In the genomic region with DNA sequence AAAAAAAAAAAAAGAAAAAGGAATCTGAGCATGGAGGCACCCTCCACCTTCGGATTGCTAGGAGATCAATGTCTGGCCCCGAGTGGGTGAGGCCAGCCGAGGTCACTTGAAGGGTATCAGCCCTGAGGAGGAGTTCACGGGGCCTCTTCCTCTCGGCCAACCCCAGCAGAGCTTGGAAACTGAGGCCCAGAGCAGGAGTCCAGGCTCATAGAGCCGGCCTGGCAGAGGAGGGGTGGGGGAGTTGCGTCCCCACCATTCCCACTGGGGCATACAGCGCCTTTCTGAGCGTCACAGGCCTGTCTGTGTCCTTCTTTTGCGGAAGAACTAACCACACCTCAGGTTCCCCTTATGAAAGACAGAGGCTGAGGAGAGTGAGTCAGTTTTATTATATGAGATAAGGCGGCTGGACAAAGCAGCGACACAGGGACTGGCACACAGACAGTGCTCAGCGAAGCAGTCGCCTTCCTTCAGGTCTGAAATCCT, we compare ENCODE assay signal across 12 cellular contexts. TPM values are rescaled to one million over a fixed set of nuclear protein-coding genes. Genes with fewer than 3 reads are reported as not detected.
A peak's percentile ranks its signal among the peaks of the same experiment; 100 is the strongest.
DNase-seq lines count a peak whose midpoint lies in the region; ATAC-seq and TF ChIP-seq lines count a peak whose summit lies in the region.
"Had no signal": no experiment of that assay in that cellular context is flagged by ENCODE, and none has a peak within 500 bp of the region (broad histone marks: within the 10 kb centered on the region; RNA-seq: fewer than 3 reads in every experiment).

No MANE protein-coding gene starts in this region.

- peaks cover 0 to 9% (median 0%) of the 10 kb centered on the region in 11 experiments; a peak in 2 of 22 replicates for H4K20me1 ChIP-seq in BLaER1 treated with 17β-estradiol and CSF1 and Interleukin-3, amounts not matched to agents 10 nM and 100 nM

- H3K36me3 ChIP-seq in BLaER1 treated with 17β-estradiol and CSF1 and Interleukin-3, amounts not matched to agents 10 nM and 100 nM, result no peaks in the 10 kb centered on the region
- H3K36me3 ChIP-seq in mucosa of descending colon (ENCODE audit: low read depth), result no peaks in the 10 kb centered on the region

- no peaks in the 10 kb centered on the region for H3K9me3 ChIP-seq in BLaER1 treated with 17β-estradiol and CSF1 and Interleukin-3, amounts not matched to agents 10 nM and 100 nM (replicated peaks in 1 of 11)
- H3K9me3 ChIP-seq in mucosa of descending colon, result no peaks in the 10 kb centered on the region
- H3K9me3 ChIP-seq: psoas muscle had no signal

- peaks cover 53 to 68% (median 61%) of the 10 kb centered on the region in 10 experiments for H3K4me1 ChIP-seq in BLaER1 treated with 17β-estradiol and CSF1 and Interleukin-3, amounts not matched to agents 10 nM and 100 nM
- peaks cover 56% of the 10 kb centered on the region for H3K4me1 ChIP-seq in mucosa of descending colon (ENCODE audit: low read depth)

- H3K4me3 Mint-ChIP-seq in central memory CD8-positive, alpha-beta T cell, result no peak overlapping the region
- no peak overlapping the region for H3K4me3 Mint-ChIP-seq in activated CD8-positive, alpha-beta T cell treated with anti-CD3 and anti-CD28 coated beads for 36 hours
- H3K4me3 Mint-ChIP-seq: activated T-cell treated with anti-CD3 and anti-CD28 coated beads, Interleukin-2, amount 50 U/mL, for 4 hours; B cell had no signal

- in situ Hi-C loops in GM13977 (cut with MboI; ENCODE audit: low pct_unique_long_range_greater_than_20kb, low sequenced_read_pairs, unreplicated experiment), result no loop called here

- H3K27ac Mint-ChIP-seq in central memory CD8-positive, alpha-beta T cell (ENCODE audit: low read depth), result no peak overlapping the region
- H3K27ac Mint-ChIP-seq in activated CD8-positive, alpha-beta T cell treated with anti-CD3 and anti-CD28 coated beads for 36 hours, result no peak overlapping the region
- H3K27ac Mint-ChIP-seq: B cell had no signal

- H3K4me2 ChIP-seq in BLaER1 treated with 17β-estradiol and CSF1 and Interleukin-3, amounts not matched to agents 10 nM and 100 nM, result peak overlapping the region; percentile 43 to 92 (median 80)

- H3K27ac ChIP-seq in BLaER1 treated with 17β-estradiol and CSF1 and Interleukin-3, amounts not matched to agents 10 nM and 100 nM, result peak overlapping the region in 9 of 11 experiments; percentile 35 to 82 (median 62); a peak in 16 of 22 replicates
- H3K27ac ChIP-seq: psoas muscle had no signal

- DNase-seq in NOMO-1 (lab: John Stamatoyannopoulos, UW; ENCODE audit: unreplicated experiment in 2 of 2), result peak; percentile 57 to 86
- no peak for DNase-seq in central memory CD8-positive, alpha-beta T cell (ENCODE audit: low spot score in 2 of 2)
- DNase-seq in mucosa of descending colon, result peak in 1 of 3 donors; percentile 77
- DNase-seq in GM13977 (ENCODE audit: low spot score), result no peak
- no peak for DNase-seq in T-helper 9 cell
- no peak for DNase-seq in activated CD8-positive, alpha-beta T cell treated with anti-CD3 and anti-CD28 coated beads for 36 hours
- DNase-seq: activated T-cell treated with anti-CD3 and anti-CD28 coated beads, Interleukin-2, amount 50 U/mL, for 4 hours; NCI-H526 treated with DMSO at 0.1 percent for 48 hours; psoas muscle had no signal

- TF ChIP-seq CTCF in mucosa of descending colon (IDR thresholded peaks at IDR 0.05) (no peak), GM13977 (IDR thresholded peaks at IDR 0.05; ENCODE audit: extremely low read depth, insufficient read depth, missing control alignments) (no peak)
- TF ChIP-seq CTCF in activated CD8-positive, alpha-beta T cell treated with anti-CD3 and anti-CD28 coated beads for 36 hours (IDR thresholded peaks at IDR 0.05), result no peak

- CTCF ChIA-PET in activated CD8-positive, alpha-beta T cell treated with anti-CD3 and anti-CD28 coated beads for 36 hours (lab: Charles Lee), result interaction anchor here (1.5 kb wide), 1 partner anchor 94 kb away, joined by 4 read pairs; no protein-coding TSS in a partner anchor

- intact Hi-C loops in mucosa of descending colon (cut with DNase I, micrococcal nuclease), result no loop called here
- intact Hi-C loops in activated CD8-positive, alpha-beta T cell treated with anti-CD3 and anti-CD28 coated beads for 36 hours (cut with micrococcal nuclease), result no loop called here

- peaks cover 11% of the 10 kb centered on the region for H3K27me3 Mint-ChIP-seq in central memory CD8-positive, alpha-beta T cell
- H3K27me3 Mint-ChIP-seq in activated CD8-positive, alpha-beta T cell treated with anti-CD3 and anti-CD28 coated beads for 36 hours, result peaks cover 9% of the 10 kb centered on the region

- H3K9me3 Mint-ChIP-seq in central memory CD8-positive, alpha-beta T cell, result no peaks in the 10 kb centered on the region
- H3K9me3 Mint-ChIP-seq in activated CD8-positive, alpha-beta T cell treated with anti-CD3 and anti-CD28 coated beads for 36 hours, result no peaks in the 10 kb centered on the region
- H3K9me3 Mint-ChIP-seq: activated T-cell treated with anti-CD3 and anti-CD28 coated beads, Interleukin-2, amount 50 U/mL, for 4 hours had no signal

- peaks cover 14 to 29% (median 21%) of the 10 kb centered on the region in 11 experiments; a peak in 21 of 22 replicates for H3K27me3 ChIP-seq in BLaER1 treated with 17β-estradiol and CSF1 and Interleukin-3, amounts not matched to agents 10 nM and 100 nM

- POLR2A ChIA-PET in activated CD8-positive, alpha-beta T cell treated with anti-CD3 and anti-CD28 coated beads for 36 hours (lab: Charles Lee), result no interaction called here

- peak overlapping the region in 9 of 11 experiments; percentile 26 to 65 (median 49); a peak in 13 of 22 replicates for H3K9ac ChIP-seq in BLaER1 treated with 17β-estradiol and CSF1 and Interleukin-3, amounts not matched to agents 10 nM and 100 nM

- peaks cover 15% of the 10 kb centered on the region for H3K4me1 Mint-ChIP-seq in central memory CD8-positive, alpha-beta T cell
- H3K4me1 Mint-ChIP-seq in activated CD8-positive, alpha-beta T cell treated with anti-CD3 and anti-CD28 coated beads for 36 hours (ENCODE audit: low read depth), result peaks cover 13% of the 10 kb centered on the region

- peaks cover 5% of the 10 kb centered on the region for H3K36me3 Mint-ChIP-seq in central memory CD8-positive, alpha-beta T cell (ENCODE audit: insufficient read depth)
- H3K36me3 Mint-ChIP-seq in activated CD8-positive, alpha-beta T cell treated with anti-CD3 and anti-CD28 coated beads for 36 hours (ENCODE audit: low read depth), result no peaks in the 10 kb centered on the region

- no peak overlapping the region for H3K4me3 ChIP-seq in BLaER1 treated with 17β-estradiol and CSF1 and Interleukin-3, amounts not matched to agents 10 nM and 100 nM
- no peak overlapping the region for H3K4me3 ChIP-seq in mucosa of descending colon
- H3K4me3 ChIP-seq: psoas muscle had no signal

- ATAC-seq in central memory CD8-positive, alpha-beta T cell (replicated peaks; ENCODE audit: extremely low read depth, poor library complexity, severe bottlenecking), result peak; percentile 11
- peak; percentile 85 for ATAC-seq in mucosa of descending colon
- ATAC-seq in HG02852 (IDR thresholded peaks at IDR 0.05; ENCODE audit: unreplicated experiment), result no peak
- no peak for ATAC-seq in activated CD8-positive, alpha-beta T cell treated with anti-CD3 and anti-CD28 coated beads for 36 hours
- ATAC-seq: activated T-cell treated with anti-CD3 and anti-CD28 coated beads, Interleukin-2, amount 50 U/mL, for 4 hours; psoas muscle had no signal

RNA-seq across cellular contexts. Expression of a gene that starts 17.1 kb away (rescaled TPM):
- 10 to 100 TPM; 36.8 to 43.5 (median 43.5) TPM for total RNA-seq in mucosa of descending colon
- not detected for total RNA-seq in activated CD8-positive, alpha-beta T cell treated with anti-CD3 and anti-CD28 coated beads for 36 hours

RNA-seq across cellular contexts. Expression of a gene that starts 39.4 kb away (rescaled TPM):
- 10 to 100 TPM in 1 of 3 donors, 1 to 10 TPM in 2; 5.3 to 13.3 (median 9.0) TPM for total RNA-seq in mucosa of descending colon
- 1 to 10 TPM; 5.7 to 7.4 TPM for total RNA-seq in activated CD8-positive, alpha-beta T cell treated with anti-CD3 and anti-CD28 coated beads for 36 hours

Comparison
In these comparisons a context has a peak if more than half of its experiments do, and no peak if none do; other contexts are left out.
1. DNase-seq: peak in NOMO-1 (2 of 2); none in central memory CD8-positive, alpha-beta T cell (0 of 2), GM13977 (single experiment), T-helper 9 cell (single experiment) and activated CD8-positive, alpha-beta T cell treated with anti-CD3 and anti-CD28 coated beads for 36 hours (single experiment).
2. ATAC-seq: peak in central memory CD8-positive, alpha-beta T cell (single experiment) and mucosa of descending colon (single experiment); none in HG02852 (single experiment) and activated CD8-positive, alpha-beta T cell treated with anti-CD3 and anti-CD28 coated beads for 36 hours (single experiment).
3. RNA of a gene that starts 17.1 kb away (total RNA-seq): 36.8 to 43.5 TPM in mucosa of descending colon; not detected in activated CD8-positive, alpha-beta T cell treated with anti-CD3 and anti-CD28 coated beads for 36 hours; every median in the first group is over 10 times any median in the second.